8 cellular contexts compared by ENCODE assay signal in genomic region chr11:20566106-20566505, GRCh38. TPM values are rescaled to one million over a fixed set of nuclear protein-coding genes. Genes with fewer than 3 reads are reported as not detected.
"Had no signal": no experiment of that assay in that cellular context is flagged by ENCODE, and none has a peak within 500 bp of the region (broad histone marks: within the 10 kb centered on the region; RNA-seq: fewer than 3 reads in every experiment).

No MANE protein-coding gene starts in this region.

RNA-seq across cellular contexts. Expression of gene SLC6A5, which starts 33.3 kb away (rescaled TPM):
- total RNA-seq: LHCN-M2, MCF 10A, NCI-H460, PC-3, Peyer's patch, Right ventricle myocardium superior, SJSA1 had no signal
- polyA plus RNA-seq: SK-N-SH had no signal
